8 cellular contexts compared by ENCODE assay signal in the genomic region with DNA sequence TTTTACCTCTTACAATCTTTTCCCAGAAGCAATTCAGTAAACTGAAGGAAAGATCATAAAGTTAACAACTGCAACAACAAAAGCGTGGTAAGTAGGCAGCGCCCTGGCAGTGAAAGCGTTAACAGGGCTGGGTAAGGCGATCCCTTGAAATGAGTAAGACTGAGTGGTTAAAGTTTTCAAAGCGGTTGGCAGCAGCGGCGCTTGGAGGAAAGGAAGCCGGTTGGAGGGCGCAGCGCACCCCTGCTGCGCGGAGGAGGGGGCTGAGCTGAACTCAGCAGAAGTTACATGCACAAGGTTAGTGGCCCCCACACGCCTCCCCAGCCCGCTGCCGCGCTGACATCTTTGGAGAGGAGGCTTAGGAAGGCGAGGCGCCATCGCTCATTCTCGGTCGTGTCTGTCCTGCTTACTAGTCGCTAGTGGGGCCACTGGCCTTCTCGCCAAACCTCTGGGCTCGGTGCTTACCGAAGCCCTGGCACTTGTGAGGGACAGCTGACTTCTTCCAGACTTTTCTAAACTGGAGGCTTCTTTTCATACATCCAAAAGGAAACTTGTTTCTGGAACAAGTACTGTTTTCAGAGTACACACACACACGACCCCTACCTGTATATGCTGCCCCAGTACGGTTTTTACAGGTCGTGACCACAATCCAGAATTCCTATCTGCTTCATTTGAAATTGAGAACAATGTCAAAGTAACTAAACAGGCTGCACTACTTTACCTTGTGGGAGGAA. TPM values are rescaled to one million over a fixed set of nuclear protein-coding genes. Genes with fewer than 3 reads are reported as not detected.
A peak's percentile ranks its signal among the peaks of the same experiment; 100 is the strongest.
DNase-seq lines count a peak whose midpoint lies in the region; ATAC-seq and TF ChIP-seq lines count a peak whose summit lies in the region.

A gene with protein sequence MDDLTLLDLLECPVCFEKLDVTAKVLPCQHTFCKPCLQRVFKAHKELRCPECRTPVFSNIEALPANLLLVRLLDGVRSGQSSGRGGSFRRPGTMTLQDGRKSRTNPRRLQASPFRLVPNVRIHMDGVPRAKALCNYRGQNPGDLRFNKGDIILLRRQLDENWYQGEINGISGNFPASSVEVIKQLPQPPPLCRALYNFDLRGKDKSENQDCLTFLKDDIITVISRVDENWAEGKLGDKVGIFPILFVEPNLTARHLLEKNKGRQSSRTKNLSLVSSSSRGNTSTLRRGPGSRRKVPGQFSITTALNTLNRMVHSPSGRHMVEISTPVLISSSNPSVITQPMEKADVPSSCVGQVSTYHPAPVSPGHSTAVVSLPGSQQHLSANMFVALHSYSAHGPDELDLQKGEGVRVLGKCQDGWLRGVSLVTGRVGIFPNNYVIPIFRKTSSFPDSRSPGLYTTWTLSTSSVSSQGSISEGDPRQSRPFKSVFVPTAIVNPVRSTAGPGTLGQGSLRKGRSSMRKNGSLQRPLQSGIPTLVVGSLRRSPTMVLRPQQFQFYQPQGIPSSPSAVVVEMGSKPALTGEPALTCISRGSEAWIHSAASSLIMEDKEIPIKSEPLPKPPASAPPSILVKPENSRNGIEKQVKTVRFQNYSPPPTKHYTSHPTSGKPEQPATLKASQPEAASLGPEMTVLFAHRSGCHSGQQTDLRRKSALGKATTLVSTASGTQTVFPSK (plus strand): TSS at position 178 of the 731 bp plus-strand sequence. CDS start 1,351 bp downstream, outside the sequence.

- H3K9me3 ChIP-seq in AG04450 (ENCODE audit: control insufficient read depth, insufficient read depth, low read length) (no peaks in the 10 kb centered on the region), neuron (ENCODE audit: low read length) (no peaks in the 10 kb centered on the region)

- peak within 1 kb of the TSS; percentile 51 for H3K27ac Mint-ChIP-seq in WTC11

- peaks cover 8% of the 10 kb centered on the region for H3K4me1 ChIP-seq in neuron (ENCODE audit: insufficient read depth, low read length)

- POLR2A ChIA-PET in AG04450 (lab: Yijun Ruan, JAX) (interaction anchor here (1.0 kb wide), 1 partner anchor 10 kb away, joined by 5 read pairs; no protein-coding TSS in a partner anchor), WTC11 (lab: Charles Lee) (interaction anchor here (0.9 kb wide), 1 partner anchor 49 kb away, joined by 4 read pairs; no protein-coding TSS in a partner anchor)

- CTCF ChIA-PET in AG04450 (lab: Charles Lee), result no interaction called here
- CTCF ChIA-PET in WTC11 (lab: Charles Lee), result interaction anchor here (0.6 to 1.0 kb wide), 4 partner anchors 44 to 255 kb away, joined by 3 to 4 read pairs (median 4); no protein-coding TSS in a partner anchor

- H3K36me3 Mint-ChIP-seq in WTC11, result no peaks in the 10 kb centered on the region

- ATAC-seq in WTC11 (peak; percentile 88), HG02870 (IDR thresholded peaks at IDR 0.05; ENCODE audit: unreplicated experiment) (no peak), HG03565 (IDR thresholded peaks at IDR 0.05; ENCODE audit: unreplicated experiment) (no peak)

- TF ChIP-seq CTCF in AG04450 (IDR thresholded peaks at IDR 0.05; ENCODE audit: low read depth, low read length) (no peak), WTC11 (IDR thresholded peaks at IDR 0.05) (no peak), fibroblast of pulmonary artery (IDR thresholded peaks at IDR 0.05; ENCODE audit: low read length, missing control alignments) (no peak)

- H3K9me3 Mint-ChIP-seq in WTC11, result no peaks in the 10 kb centered on the region

- DNase-seq in AG04450 (ENCODE audit: low read depth, low spot score) (peak; percentile 36), HT1080 (ENCODE audit: low read depth) (peak; percentile 98), WTC11 (ENCODE audit: low spot score) (peak; percentile 93), fibroblast of pulmonary artery (ENCODE audit: low read depth) (peak; percentile 64), NCI-H1105 (lab: John Stamatoyannopoulos, UW) (no peak)

- no peaks in the 10 kb centered on the region for H3K27me3 ChIP-seq in AG04450 (ENCODE audit: control insufficient read depth, insufficient read depth, low read length)
- H3K27me3 ChIP-seq in neuron (ENCODE audit: insufficient read depth, low read length), result peaks cover 11% of the 10 kb centered on the region

- peaks cover 67% of the 10 kb centered on the region for H3K4me1 Mint-ChIP-seq in WTC11

- H3K4me3 ChIP-seq in AG04450 (ENCODE audit: low read depth, low read length) (peak within 1 kb of the TSS; percentile 59), fibroblast of pulmonary artery (replicated peaks; ENCODE audit: low read depth, low read length) (peak within 1 kb of the TSS; percentile 61), neuron (ENCODE audit: low read length) (peak within 1 kb of the TSS; percentile 37)

- H3K27me3 Mint-ChIP-seq in WTC11 (ENCODE audit: low read depth), result peaks cover 16% of the 10 kb centered on the region

- H3K27ac ChIP-seq in AG04450 (ENCODE audit: low read depth, low read length), result no peak within 1 kb of the TSS

- H2AFZ ChIP-seq in neuron (ENCODE audit: low read depth, low read length), result peak within 1 kb of the TSS; percentile 31

- H3K4me3 Mint-ChIP-seq in WTC11, result peak within 1 kb of the TSS; percentile 63

- H3K36me3 ChIP-seq in neuron (ENCODE audit: insufficient read depth, low read length), result no peaks in the 10 kb centered on the region

TF ChIP-seq in WTC11, 78 proteins besides CTCF, POLR2A, EP300 and RAD21 (continues in another document):
- TF ChIP-seq SMAD4 (CRISPR knock-in tag; IDR thresholded peaks at IDR 0.05) (no peak), RORB (CRISPR knock-in tag; IDR thresholded peaks at IDR 0.05) (no peak)
- TF ChIP-seq, protein P1, sequence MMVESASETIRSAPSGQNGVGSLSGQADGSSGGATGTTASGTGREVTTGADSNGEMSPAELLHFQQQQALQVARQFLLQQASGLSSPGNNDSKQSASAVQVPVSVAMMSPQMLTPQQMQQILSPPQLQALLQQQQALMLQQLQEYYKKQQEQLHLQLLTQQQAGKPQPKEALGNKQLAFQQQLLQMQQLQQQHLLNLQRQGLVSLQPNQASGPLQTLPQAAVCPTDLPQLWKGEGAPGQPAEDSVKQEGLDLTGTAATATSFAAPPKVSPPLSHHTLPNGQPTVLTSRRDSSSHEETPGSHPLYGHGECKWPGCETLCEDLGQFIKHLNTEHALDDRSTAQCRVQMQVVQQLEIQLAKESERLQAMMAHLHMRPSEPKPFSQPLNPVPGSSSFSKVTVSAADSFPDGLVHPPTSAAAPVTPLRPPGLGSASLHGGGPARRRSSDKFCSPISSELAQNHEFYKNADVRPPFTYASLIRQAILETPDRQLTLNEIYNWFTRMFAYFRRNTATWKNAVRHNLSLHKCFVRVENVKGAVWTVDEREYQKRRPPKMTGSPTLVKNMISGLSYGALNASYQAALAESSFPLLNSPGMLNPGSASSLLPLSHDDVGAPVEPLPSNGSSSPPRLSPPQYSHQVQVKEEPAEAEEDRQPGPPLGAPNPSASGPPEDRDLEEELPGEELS (CRISPR knock-in tag; IDR thresholded peaks at IDR 0.05), result peak; percentile 91; the same call in 1 of the 2 replicates
- TF ChIP-seq, protein P2, sequence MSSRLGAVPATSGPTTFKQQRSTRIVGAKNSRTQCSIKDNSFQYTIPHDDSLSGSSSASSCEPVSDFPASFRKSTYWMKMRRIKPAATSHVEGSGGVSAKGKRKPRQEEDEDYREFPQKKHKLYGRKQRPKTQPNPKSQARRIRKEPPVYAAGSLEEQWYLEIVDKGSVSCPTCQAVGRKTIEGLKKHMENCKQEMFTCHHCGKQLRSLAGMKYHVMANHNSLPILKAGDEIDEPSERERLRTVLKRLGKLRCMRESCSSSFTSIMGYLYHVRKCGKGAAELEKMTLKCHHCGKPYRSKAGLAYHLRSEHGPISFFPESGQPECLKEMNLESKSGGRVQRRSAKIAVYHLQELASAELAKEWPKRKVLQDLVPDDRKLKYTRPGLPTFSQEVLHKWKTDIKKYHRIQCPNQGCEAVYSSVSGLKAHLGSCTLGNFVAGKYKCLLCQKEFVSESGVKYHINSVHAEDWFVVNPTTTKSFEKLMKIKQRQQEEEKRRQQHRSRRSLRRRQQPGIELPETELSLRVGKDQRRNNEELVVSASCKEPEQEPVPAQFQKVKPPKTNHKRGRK (CRISPR knock-in tag; IDR thresholded peaks at IDR 0.05; ENCODE audit: borderline replicate concordance), result no peak
- TF ChIP-seq, protein P3, sequence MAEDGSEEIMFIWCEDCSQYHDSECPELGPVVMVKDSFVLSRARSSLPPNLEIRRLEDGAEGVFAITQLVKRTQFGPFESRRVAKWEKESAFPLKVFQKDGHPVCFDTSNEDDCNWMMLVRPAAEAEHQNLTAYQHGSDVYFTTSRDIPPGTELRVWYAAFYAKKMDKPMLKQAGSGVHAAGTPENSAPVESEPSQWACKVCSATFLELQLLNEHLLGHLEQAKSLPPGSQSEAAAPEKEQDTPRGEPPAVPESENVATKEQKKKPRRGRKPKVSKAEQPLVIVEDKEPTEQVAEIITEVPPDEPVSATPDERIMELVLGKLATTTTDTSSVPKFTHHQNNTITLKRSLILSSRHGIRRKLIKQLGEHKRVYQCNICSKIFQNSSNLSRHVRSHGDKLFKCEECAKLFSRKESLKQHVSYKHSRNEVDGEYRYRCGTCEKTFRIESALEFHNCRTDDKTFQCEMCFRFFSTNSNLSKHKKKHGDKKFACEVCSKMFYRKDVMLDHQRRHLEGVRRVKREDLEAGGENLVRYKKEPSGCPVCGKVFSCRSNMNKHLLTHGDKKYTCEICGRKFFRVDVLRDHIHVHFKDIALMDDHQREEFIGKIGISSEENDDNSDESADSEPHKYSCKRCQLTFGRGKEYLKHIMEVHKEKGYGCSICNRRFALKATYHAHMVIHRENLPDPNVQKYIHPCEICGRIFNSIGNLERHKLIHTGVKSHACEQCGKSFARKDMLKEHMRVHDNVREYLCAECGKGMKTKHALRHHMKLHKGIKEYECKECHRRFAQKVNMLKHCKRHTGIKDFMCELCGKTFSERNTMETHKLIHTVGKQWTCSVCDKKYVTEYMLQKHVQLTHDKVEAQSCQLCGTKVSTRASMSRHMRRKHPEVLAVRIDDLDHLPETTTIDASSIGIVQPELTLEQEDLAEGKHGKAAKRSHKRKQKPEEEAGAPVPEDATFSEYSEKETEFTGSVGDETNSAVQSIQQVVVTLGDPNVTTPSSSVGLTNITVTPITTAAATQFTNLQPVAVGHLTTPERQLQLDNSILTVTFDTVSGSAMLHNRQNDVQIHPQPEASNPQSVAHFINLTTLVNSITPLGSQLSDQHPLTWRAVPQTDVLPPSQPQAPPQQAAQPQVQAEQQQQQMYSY (CRISPR knock-in tag; IDR thresholded peaks at IDR 0.05), result no peak
- TF ChIP-seq, protein P4, sequence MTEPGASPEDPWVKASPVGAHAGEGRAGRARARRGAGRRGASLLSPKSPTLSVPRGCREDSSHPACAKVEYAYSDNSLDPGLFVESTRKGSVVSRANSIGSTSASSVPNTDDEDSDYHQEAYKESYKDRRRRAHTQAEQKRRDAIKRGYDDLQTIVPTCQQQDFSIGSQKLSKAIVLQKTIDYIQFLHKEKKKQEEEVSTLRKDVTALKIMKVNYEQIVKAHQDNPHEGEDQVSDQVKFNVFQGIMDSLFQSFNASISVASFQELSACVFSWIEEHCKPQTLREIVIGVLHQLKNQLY (CRISPR knock-in tag; IDR thresholded peaks at IDR 0.05), result no peak

RNA-seq across cellular contexts. Expression of the gene that starts here (rescaled TPM):
- 0.87 and 1.1 TPM in 2 replicates for polyA plus RNA-seq in AG04450 (2011; rRNA removed)
- polyA minus RNA-seq in AG04450 (2011; rRNA and poly(A)+ RNA removed), result 1.8 TPM in 2 replicates
- 16.0 and 18.9 TPM in 2 replicates for total RNA-seq in HT1080 (2014; rRNA removed; shearing (Covaris generic))
- 9.4 and 10.1 TPM in 2 replicates for polyA plus RNA-seq in HT1080 (2015; cell fraction: cytosol; rRNA removed)
- polyA plus RNA-seq in HT1080 (2015; cell fraction: nucleus; rRNA removed), result 25.6 and 35.8 TPM in 2 replicates
- total RNA-seq in WTC11 (2021), result 0.83 to 1.6 TPM (median 0.98 TPM) in 3 replicates
